In genomic region chr11:72641900-72642814, GRCh38 we compare ENCODE assay signal across 8 cellular contexts. TPM values are rescaled to one million over a fixed set of nuclear protein-coding genes. Genes with fewer than 3 reads are reported as not detected.
DNase-seq lines count a peak whose midpoint lies in the region; ATAC-seq and TF ChIP-seq lines count a peak whose summit lies in the region.

No MANE protein-coding gene starts in this region.

- no peaks in the 10 kb centered on the region for H3K9me3 ChIP-seq in H9 (ENCODE audit: control insufficient read depth, low read depth, low read length)

- H3K9ac ChIP-seq in H9 (ENCODE audit: extremely low read depth, insufficient read length, low read length): no peak overlapping the region

- H3K27ac Mint-ChIP-seq in H9: no peak overlapping the region
- H3K27ac Mint-ChIP-seq in WTC11: no peak overlapping the region
- peak overlapping the region in 1 of 10 donors; percentile 31 for H3K27ac Mint-ChIP-seq in naive thymus-derived CD8-positive, alpha-beta T cell

- H3K27me3 ChIP-seq in H9 (ENCODE audit: insufficient read depth, low read length): peaks cover 23% of the 10 kb centered on the region; the same call in 1 of the 2 replicates

- no peak overlapping the region for H3K23ac ChIP-seq in H9 (ENCODE audit: insufficient read length, low read depth, low read length)

- no peak overlapping the region for H4K8ac ChIP-seq in H9 (replicated peaks; ENCODE audit: insufficient read length, low read depth, low read length)

- no peaks in the 10 kb centered on the region; the same call in 1 of the 2 replicates for H3K4me1 ChIP-seq in H9 (ENCODE audit: insufficient read depth, low read length)

- no peak overlapping the region for H3T11ph ChIP-seq in H9 (ENCODE audit: low read length)

- H2BK5ac ChIP-seq in H9 (ENCODE audit: insufficient read length, low read length): no peak overlapping the region

- H3K4me3 Mint-ChIP-seq in H9 (peak overlapping the region; percentile 64 to 78), WTC11 (peak overlapping the region; percentile 59)
- H3K4me3 Mint-ChIP-seq in naive thymus-derived CD8-positive, alpha-beta T cell: peak overlapping the region in 9 of 10 donors; percentile 41 to 80 (median 73)

- TF ChIP-seq POLR2A in erythroblast (IDR thresholded peaks at IDR 0.05; ENCODE audit: low read length): no peak

- no CpG with 5 or more reads among the region's 87 CpGs for WGBS in H9 (ENCODE audit: extremely low coverage, insufficient read length, low lambda C conversion rate)

- H4K91ac ChIP-seq in H9 (ENCODE audit: insufficient read length, low read depth, low read length): no peak overlapping the region

- no peak overlapping the region for H2BK15ac ChIP-seq in H9 (ENCODE audit: low read depth, low read length)

- TF ChIP-seq CTCF in H9 (conservative IDR thresholded peaks at IDR 0.05) (no peak), WTC11 (IDR thresholded peaks at IDR 0.05) (no peak)

- H3K18ac ChIP-seq in H9 (ENCODE audit: insufficient read length, low read depth, low read length): no peak overlapping the region

- H3K56ac ChIP-seq in H9 (ENCODE audit: insufficient read length, low read depth, low read length): no peak overlapping the region

- ATAC-seq in WTC11 (peak; percentile 29), GM18502 (IDR thresholded peaks at IDR 0.05; ENCODE audit: poor library complexity, unreplicated experiment) (no peak)
- ATAC-seq in naive thymus-derived CD8-positive, alpha-beta T cell: peak; percentile 48 to 69

- H3K9me3 Mint-ChIP-seq in H9 (no peaks in the 10 kb centered on the region), WTC11 (no peaks in the 10 kb centered on the region)
- no peaks in the 10 kb centered on the region for H3K9me3 Mint-ChIP-seq in naive thymus-derived CD8-positive, alpha-beta T cell

- CTCF ChIA-PET in WTC11 (lab: Charles Lee): interaction anchor here (0.7 to 7.5 kb wide), 22 partner anchors 9 to 414 kb away, joined by 3 to 124 read pairs (median 6); no protein-coding TSS in a partner anchor

- H2BK12ac ChIP-seq in H9 (ENCODE audit: insufficient read length, low read depth, low read length): no peak overlapping the region

- DNase-seq in AG08396 (ENCODE audit: low spot score): peak; percentile 79
- DNase-seq in H9: peak; percentile 60
- peak; percentile 37 for DNase-seq in WTC11 (ENCODE audit: low spot score)
- peak; percentile 37 to 42 for DNase-seq in erythroblast (lab: John Stamatoyannopoulos, UW)
- peak in 2 of 10 donors; percentile 10 to 12 for DNase-seq in naive thymus-derived CD8-positive, alpha-beta T cell
- DNase-seq in stimulated activated naive CD4-positive, alpha-beta T cell treated with Interleukin-2 at 50 U/mL for 16 hours (lab: John Stamatoyannopoulos, UW): no peak
- no peak for DNase-seq in NK-92 (lab: John Stamatoyannopoulos, UW; ENCODE audit: unreplicated experiment)

- H3K27me3 Mint-ChIP-seq in H9 (ENCODE audit: low read depth) (peaks cover 30% of the 10 kb centered on the region), WTC11 (ENCODE audit: low read depth) (peaks cover 30% of the 10 kb centered on the region)
- H3K27me3 Mint-ChIP-seq in naive thymus-derived CD8-positive, alpha-beta T cell: peaks cover 5 to 16% (median 8%) of the 10 kb centered on the region in 5 donors

- POLR2A ChIA-PET in WTC11 (lab: Charles Lee): interaction anchor here (1.0 kb wide), 1 partner anchor 34 kb away, joined by 3 read pairs; no protein-coding TSS in a partner anchor
- POLR2A ChIA-PET in naive thymus-derived CD8-positive, alpha-beta T cell (lab: Charles Lee): no interaction called here

- no peaks in the 10 kb centered on the region for H3K79me2 ChIP-seq in H9 (ENCODE audit: insufficient read depth, low read length)

- no peaks in the 10 kb centered on the region for H3K36me3 Mint-ChIP-seq in H9 (ENCODE audit: insufficient read depth in 1 of 3, low read depth in 3 of 3)
- H3K36me3 Mint-ChIP-seq in WTC11: no peaks in the 10 kb centered on the region
- H3K36me3 Mint-ChIP-seq in naive thymus-derived CD8-positive, alpha-beta T cell: no peaks in the 10 kb centered on the region

- H4K5ac ChIP-seq in H9 (ENCODE audit: insufficient read length, low read depth, low read length): no peak overlapping the region

- H3K23me2 ChIP-seq in H9 (ENCODE audit: insufficient read length, low read depth, low read length, poor library complexity, severe bottlenecking): peaks cover 11% of the 10 kb centered on the region

- H4K20me1 ChIP-seq in H9 (ENCODE audit: control insufficient read depth, insufficient read depth, insufficient read length): no peaks in the 10 kb centered on the region

- no peak overlapping the region for H3K14ac ChIP-seq in H9 (ENCODE audit: insufficient read depth, low read length)

- H3K79me1 ChIP-seq in H9 (ENCODE audit: insufficient read depth, low read depth, low read length, poor library complexity, severe bottlenecking): no peaks in the 10 kb centered on the region

- H2BK120ac ChIP-seq in H9 (ENCODE audit: low read depth, low read length, poor library complexity, severe bottlenecking): no peak overlapping the region

- H3K4me2 ChIP-seq in H9 (ENCODE audit: insufficient read depth, insufficient read length, low read length): peak overlapping the region; percentile 46

- no peak overlapping the region for H3K4ac ChIP-seq in H9 (ENCODE audit: low read depth, low read length)

- no peak overlapping the region for H2AK5ac ChIP-seq in H9 (ENCODE audit: insufficient read length, low read length)

- H3K27ac ChIP-seq in H9 (ENCODE audit: insufficient read length, low read depth, low read length): no peak overlapping the region

- no peak overlapping the region for H2AFZ ChIP-seq in H9 (ENCODE audit: low read length)

- no peak overlapping the region for H2BK20ac ChIP-seq in H9 (ENCODE audit: low read depth, low read length, poor library complexity, severe bottlenecking)

- H3K4me1 Mint-ChIP-seq in H9 (peaks cover 7% of the 10 kb centered on the region in 2 experiments), WTC11 (peaks cover 7% of the 10 kb centered on the region)
- H3K4me1 Mint-ChIP-seq in naive thymus-derived CD8-positive, alpha-beta T cell: peaks cover 0 to 4% (median 2%) of the 10 kb centered on the region in 4 donors

TF ChIP-seq in WTC11, 78 proteins besides CTCF, POLR2A, EP300 and RAD21:
- no peak for TF ChIP-seq IRF2 (CRISPR knock-in tag; IDR thresholded peaks at IDR 0.05; ENCODE audit: borderline replicate concordance, low read depth)
- no peak for TF ChIP-seq ATF1 (CRISPR knock-in tag; IDR thresholded peaks at IDR 0.05)
- no peak for TF ChIP-seq CBFB (CRISPR knock-in tag; IDR thresholded peaks at IDR 0.05; ENCODE audit: low read depth)
- no peak for TF ChIP-seq ZNF317 (CRISPR knock-in tag; IDR thresholded peaks at IDR 0.05; ENCODE audit: borderline replicate concordance, low read depth)
- no peak for TF ChIP-seq ESRRA (CRISPR knock-in tag; IDR thresholded peaks at IDR 0.05; ENCODE audit: borderline replicate concordance)
- TF ChIP-seq, protein P1, sequence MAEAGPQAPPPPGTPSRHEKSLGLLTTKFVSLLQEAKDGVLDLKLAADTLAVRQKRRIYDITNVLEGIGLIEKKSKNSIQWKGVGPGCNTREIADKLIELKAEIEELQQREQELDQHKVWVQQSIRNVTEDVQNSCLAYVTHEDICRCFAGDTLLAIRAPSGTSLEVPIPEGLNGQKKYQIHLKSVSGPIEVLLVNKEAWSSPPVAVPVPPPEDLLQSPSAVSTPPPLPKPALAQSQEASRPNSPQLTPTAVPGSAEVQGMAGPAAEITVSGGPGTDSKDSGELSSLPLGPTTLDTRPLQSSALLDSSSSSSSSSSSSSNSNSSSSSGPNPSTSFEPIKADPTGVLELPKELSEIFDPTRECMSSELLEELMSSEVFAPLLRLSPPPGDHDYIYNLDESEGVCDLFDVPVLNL (CRISPR knock-in tag; IDR thresholded peaks at IDR 0.05; ENCODE audit: borderline replicate concordance, low read depth): no peak
- TF ChIP-seq, protein P2, sequence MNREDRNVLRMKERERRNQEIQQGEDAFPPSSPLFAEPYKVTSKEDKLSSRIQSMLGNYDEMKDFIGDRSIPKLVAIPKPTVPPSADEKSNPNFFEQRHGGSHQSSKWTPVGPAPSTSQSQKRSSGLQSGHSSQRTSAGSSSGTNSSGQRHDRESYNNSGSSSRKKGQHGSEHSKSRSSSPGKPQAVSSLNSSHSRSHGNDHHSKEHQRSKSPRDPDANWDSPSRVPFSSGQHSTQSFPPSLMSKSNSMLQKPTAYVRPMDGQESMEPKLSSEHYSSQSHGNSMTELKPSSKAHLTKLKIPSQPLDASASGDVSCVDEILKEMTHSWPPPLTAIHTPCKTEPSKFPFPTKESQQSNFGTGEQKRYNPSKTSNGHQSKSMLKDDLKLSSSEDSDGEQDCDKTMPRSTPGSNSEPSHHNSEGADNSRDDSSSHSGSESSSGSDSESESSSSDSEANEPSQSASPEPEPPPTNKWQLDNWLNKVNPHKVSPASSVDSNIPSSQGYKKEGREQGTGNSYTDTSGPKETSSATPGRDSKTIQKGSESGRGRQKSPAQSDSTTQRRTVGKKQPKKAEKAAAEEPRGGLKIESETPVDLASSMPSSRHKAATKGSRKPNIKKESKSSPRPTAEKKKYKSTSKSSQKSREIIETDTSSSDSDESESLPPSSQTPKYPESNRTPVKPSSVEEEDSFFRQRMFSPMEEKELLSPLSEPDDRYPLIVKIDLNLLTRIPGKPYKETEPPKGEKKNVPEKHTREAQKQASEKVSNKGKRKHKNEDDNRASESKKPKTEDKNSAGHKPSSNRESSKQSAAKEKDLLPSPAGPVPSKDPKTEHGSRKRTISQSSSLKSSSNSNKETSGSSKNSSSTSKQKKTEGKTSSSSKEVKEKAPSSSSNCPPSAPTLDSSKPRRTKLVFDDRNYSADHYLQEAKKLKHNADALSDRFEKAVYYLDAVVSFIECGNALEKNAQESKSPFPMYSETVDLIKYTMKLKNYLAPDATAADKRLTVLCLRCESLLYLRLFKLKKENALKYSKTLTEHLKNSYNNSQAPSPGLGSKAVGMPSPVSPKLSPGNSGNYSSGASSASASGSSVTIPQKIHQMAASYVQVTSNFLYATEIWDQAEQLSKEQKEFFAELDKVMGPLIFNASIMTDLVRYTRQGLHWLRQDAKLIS (CRISPR knock-in tag; IDR thresholded peaks at IDR 0.05; ENCODE audit: borderline replicate concordance): no peak

RNA-seq across cellular contexts. Expression of gene PDE2A, which starts 32.1 kb away (rescaled TPM):
- total RNA-seq in H9 (2021) (3.4 and 4.3 TPM in 2 replicates), WTC11 (2021) (3.7 to 5.0 TPM (median 4.9 TPM) in 3 replicates)
- total RNA-seq in naive thymus-derived CD8-positive, alpha-beta T cell: 1 to 10 TPM; 1.2 to 1.9 TPM
- polyA plus RNA-seq in naive thymus-derived CD8-positive, alpha-beta T cell: under 1 TPM in 2 of 3 donors, not detected in 1; 0.22 to 0.24 TPM

Comparison
In these comparisons a context has a peak if more than half of its experiments do, and no peak if none do; other contexts are left out.
1. DNase-seq: peak in AG08396 (single experiment), H9 (single experiment), WTC11 (single experiment) and erythroblast (2 of 2); none in stimulated activated naive CD4-positive, alpha-beta T cell treated with Interleukin-2 at 50 U/mL for 16 hours (single experiment) and NK-92 (single experiment).
2. Peak in every context shown above with its lines, with median percentiles within 50 percentile points of each other: H3K4me3 Mint-ChIP-seq.